ENCODE assay signal across 1 cellular context in the genomic region with DNA sequence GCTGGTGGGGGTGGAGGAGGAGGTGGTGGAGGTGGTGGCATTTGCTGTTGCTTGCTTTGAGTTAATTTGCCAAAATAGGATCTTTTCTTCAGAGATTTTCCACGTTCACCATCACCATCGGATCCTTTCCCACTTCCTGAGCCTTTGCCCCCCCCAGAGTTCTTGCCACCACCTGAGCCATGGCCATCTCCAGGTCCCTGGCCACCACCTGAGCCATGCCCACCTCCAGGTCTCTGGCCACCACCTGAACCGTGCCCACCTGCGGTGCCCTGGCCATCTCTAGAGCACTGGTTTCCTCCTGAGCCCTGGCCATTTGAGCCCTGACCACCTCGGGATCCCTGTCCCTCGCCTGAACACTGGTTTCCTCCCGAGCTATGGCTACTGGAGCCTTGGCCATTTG.
TF ChIP-seq lines count a peak whose summit lies in the region.

No MANE protein-coding gene starts in this region.

TF ChIP-seq in A549, 52 proteins besides CTCF, POLR2A, EP300 and RAD21 (continued from another document):
- TF ChIP-seq ZC3H11A (IDR thresholded peaks at IDR 0.05) (no peak), HOXA7 (CRISPR knock-in tag; IDR thresholded peaks at IDR 0.05) (no peak), NFE2L2 (conservative IDR thresholded peaks at IDR 0.05; ENCODE audit: low read length) (no peak), FOSL2 (IDR thresholded peaks at IDR 0.05) (no peak), FOSL2 (CRISPR knock-in tag; IDR thresholded peaks at IDR 0.05) (no peak), GATA3 (IDR thresholded peaks at IDR 0.05; ENCODE audit: borderline replicate concordance) (no peak), RFX5 (IDR thresholded peaks at IDR 0.05) (no peak), HDAC2 (IDR thresholded peaks at IDR 0.05) (no peak), CHD4 (IDR thresholded peaks at IDR 0.05; ENCODE audit: borderline replicate concordance) (no peak), ESRRA (IDR thresholded peaks at IDR 0.05; ENCODE audit: borderline replicate concordance, low read length) (no peak)
- TF ChIP-seq, protein P1, sequence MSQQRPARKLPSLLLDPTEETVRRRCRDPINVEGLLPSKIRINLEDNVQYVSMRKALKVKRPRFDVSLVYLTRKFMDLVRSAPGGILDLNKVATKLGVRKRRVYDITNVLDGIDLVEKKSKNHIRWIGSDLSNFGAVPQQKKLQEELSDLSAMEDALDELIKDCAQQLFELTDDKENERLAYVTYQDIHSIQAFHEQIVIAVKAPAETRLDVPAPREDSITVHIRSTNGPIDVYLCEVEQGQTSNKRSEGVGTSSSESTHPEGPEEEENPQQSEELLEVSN (IDR thresholded peaks at IDR 0.05; ENCODE audit: borderline replicate concordance, low read depth): no peak
- TF ChIP-seq, protein P2, sequence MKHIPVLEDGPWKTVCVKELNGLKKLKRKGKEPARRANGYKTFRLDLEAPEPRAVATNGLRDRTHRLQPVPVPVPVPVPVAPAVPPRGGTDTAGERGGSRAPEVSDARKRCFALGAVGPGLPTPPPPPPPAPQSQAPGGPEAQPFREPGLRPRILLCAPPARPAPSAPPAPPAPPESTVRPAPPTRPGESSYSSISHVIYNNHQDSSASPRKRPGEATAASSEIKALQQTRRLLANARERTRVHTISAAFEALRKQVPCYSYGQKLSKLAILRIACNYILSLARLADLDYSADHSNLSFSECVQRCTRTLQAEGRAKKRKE (CRISPR knock-in tag; IDR thresholded peaks at IDR 0.05; ENCODE audit: low read depth): no peak
